13 cellular contexts compared by ENCODE assay signal in the genomic region with DNA sequence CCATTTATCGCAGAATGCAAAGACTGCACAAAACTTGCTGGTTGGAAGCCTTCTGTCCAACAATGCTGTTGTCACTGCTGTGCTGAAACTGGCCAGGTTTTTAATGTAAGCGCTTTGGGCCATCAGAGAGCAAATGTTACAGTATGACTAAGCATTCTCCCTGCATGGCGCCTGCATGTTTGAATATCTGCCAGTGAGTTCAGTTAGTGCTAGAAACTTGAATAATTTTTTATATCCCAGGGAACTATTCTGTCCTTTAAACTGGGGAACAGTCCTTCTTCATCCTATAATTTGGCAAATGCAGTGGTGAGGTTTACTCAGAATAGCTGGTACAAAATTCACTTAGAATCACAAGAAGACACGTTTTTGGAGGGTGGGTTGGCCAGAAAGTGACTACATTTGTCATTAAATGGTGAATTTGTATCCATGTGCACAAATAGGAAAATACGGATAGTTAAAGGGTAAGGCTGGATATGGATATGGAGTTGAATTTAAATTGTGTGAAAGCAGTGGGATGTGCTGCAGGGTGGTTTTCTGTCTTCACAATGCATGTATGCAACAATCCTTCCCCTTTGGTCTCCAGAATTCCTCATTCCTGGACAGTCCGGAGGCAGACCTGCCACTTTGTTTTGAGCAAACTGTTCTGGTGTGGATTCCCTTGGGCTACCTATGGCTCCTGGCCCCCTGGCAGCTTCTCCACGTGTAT. TPM values are rescaled to one million over a fixed set of nuclear protein-coding genes. Genes with fewer than 3 reads are reported as not detected.
DNase-seq lines count a peak whose midpoint lies in the region; ATAC-seq, FAIRE-seq and TF ChIP-seq lines count a peak whose summit lies in the region.
"Had no signal": no experiment of that assay in that cellular context is flagged by ENCODE, and none has a peak within 500 bp of the region (broad histone marks: within the 10 kb centered on the region; RNA-seq: fewer than 3 reads in every experiment).

No MANE protein-coding gene starts in this region.

- no peak overlapping the region for H3K4me3 ChIP-seq in BJ (ENCODE audit: low read depth, low read length)
- peak overlapping the region; percentile 79 for H3K4me3 ChIP-seq in PC-9
- H3K4me3 ChIP-seq in epithelial cell of proximal tubule (ENCODE audit: low read depth, low read length): peak overlapping the region; percentile 42
- no peak overlapping the region for H3K4me3 ChIP-seq in trophoblast cell (ENCODE audit: low read depth, low read length)
- H3K4me3 ChIP-seq: gastroesophageal sphincter had no signal

- H3K27ac ChIP-seq in PC-9: peak overlapping the region; percentile 100
- no peak overlapping the region for H3K27ac ChIP-seq in trophoblast cell (ENCODE audit: low read depth, low read length)
- H3K27ac ChIP-seq: gastroesophageal sphincter, HL-60 had no signal

- peaks cover 65% of the 10 kb centered on the region for H3K4me1 ChIP-seq in PC-9 (replicated peaks; ENCODE audit: insufficient read depth)
- peaks cover 13 to 15% of the 10 kb centered on the region in 2 experiments for H3K4me1 ChIP-seq in trophoblast cell (ENCODE audit: control insufficient read depth in 1 of 2, insufficient read depth in 2 of 2, low read length in 2 of 2)

- no peak overlapping the region for H4K91ac ChIP-seq in trophoblast cell (ENCODE audit: low read depth, low read length)

- H4K20me1 ChIP-seq in PC-9 (ENCODE audit: insufficient read depth): no peaks in the 10 kb centered on the region

- peaks cover 16% of the 10 kb centered on the region for H3K79me1 ChIP-seq in trophoblast cell (ENCODE audit: low read length)

- WGBS in trophoblast cell (ENCODE audit: extremely low coverage, insufficient coverage, insufficient read length): no CpG with 5 or more reads among the region's 7 CpGs

- H3K79me2 ChIP-seq in PC-9 (ENCODE audit: low read depth) (peaks cover 77% of the 10 kb centered on the region), trophoblast cell (ENCODE audit: control insufficient read depth, insufficient read depth, low read length, poor library complexity) (peaks cover 4% of the 10 kb centered on the region)

- intact Hi-C loops in PC-9 (cut with micrococcal nuclease; ENCODE audit: unreplicated experiment): loop anchor here (10.0 kb wide), 1 partner anchor 349 kb away; a partner anchor contains a TSS

- H4K12ac ChIP-seq in trophoblast cell (ENCODE audit: low read depth, low read length): no peak overlapping the region

- no peaks in the 10 kb centered on the region for H3K9me3 ChIP-seq in PC-9 (ENCODE audit: insufficient read depth, low read depth)
- H3K9me3 ChIP-seq in trophoblast cell (ENCODE audit: insufficient read depth, low read depth, low read length): no peaks in the 10 kb centered on the region
- H3K9me3 ChIP-seq: gastroesophageal sphincter had no signal

- H3K14ac ChIP-seq in trophoblast cell (ENCODE audit: low read length): no peak overlapping the region

- H3K9me2 ChIP-seq in PC-9 (ENCODE audit: insufficient read depth): no peaks in the 10 kb centered on the region

- no peak overlapping the region for H3K23ac ChIP-seq in trophoblast cell (ENCODE audit: low read length)

- CTCF ChIA-PET in BJ (lab: Yijun Ruan, JAX) (interaction anchor here (1.0 kb wide), 1 partner anchor 62 kb away, joined by 3 read pairs; no protein-coding TSS in a partner anchor), PC-9 (lab: Charles Lee) (no interaction called here)

- H2BK12ac ChIP-seq in trophoblast cell (ENCODE audit: low read length): peak overlapping the region; percentile 58

- H2BK5ac ChIP-seq in trophoblast cell (ENCODE audit: low read depth, low read length, poor library complexity): no peak overlapping the region

- no peaks in the 10 kb centered on the region for H3K36me3 ChIP-seq in BJ (ENCODE audit: control insufficient read depth, insufficient read depth, low read length)
- peaks cover 21% of the 10 kb centered on the region for H3K36me3 ChIP-seq in PC-9 (ENCODE audit: low read depth)
- H3K36me3 ChIP-seq in trophoblast cell (ENCODE audit: control insufficient read depth in 1 of 2, insufficient read depth in 2 of 2, low read length in 2 of 2): no peaks in the 10 kb centered on the region
- H3K36me3 ChIP-seq: gastroesophageal sphincter had no signal

- no peak overlapping the region for H2AK5ac ChIP-seq in trophoblast cell (ENCODE audit: low read length)

- H3K27me3 ChIP-seq in BJ (ENCODE audit: control insufficient read depth, insufficient read depth, low read length): no peaks in the 10 kb centered on the region
- H3K27me3 ChIP-seq in PC-9 (ENCODE audit: insufficient read depth, low read depth): no peaks in the 10 kb centered on the region
- H3K27me3 ChIP-seq in trophoblast cell (ENCODE audit: insufficient read depth, low read length): no peaks in the 10 kb centered on the region
- H3K27me3 ChIP-seq: gastroesophageal sphincter had no signal

- TSS peak; percentile 0 for BruUV-seq in PC-9 (replicated peaks; lab: Mats Ljungman, UMichigan)

- H2AFZ ChIP-seq in PC-9 (no peak overlapping the region), trophoblast cell (ENCODE audit: insufficient read depth, low read length, poor library complexity) (no peak overlapping the region)

- H4K8ac ChIP-seq in trophoblast cell (ENCODE audit: low read depth, low read length): no peak overlapping the region

- peaks cover 47% of the 10 kb centered on the region for H3F3A ChIP-seq in PC-9 (ENCODE audit: insufficient read depth, low read depth)

- H3K4me2 ChIP-seq in PC-9 (peak overlapping the region; percentile 98), trophoblast cell (ENCODE audit: low read length) (no peak overlapping the region)

- H3K9ac ChIP-seq in trophoblast cell (ENCODE audit: low read length): no peak overlapping the region

- DNase-seq in BJ (ENCODE audit: low read depth): peak; percentile 56
- peak; percentile 27 to 62 for DNase-seq in PC-9
- no peak for DNase-seq in epithelial cell of proximal tubule (ENCODE audit: low read depth)
- DNase-seq in trophoblast cell: peak; percentile 47 to 65
- no peak for DNase-seq in COLO668 (lab: John Stamatoyannopoulos, UW; ENCODE audit: unreplicated experiment)
- DNase-seq in NCI-H1417 (lab: John Stamatoyannopoulos, UW): no peak
- no peak for DNase-seq in GM12891 (ENCODE audit: insufficient read length, low spot score)
- DNase-seq: activated CD4-positive, alpha-beta T cell treated with anti-CD3 and anti-CD28 coated beads, Interleukin-2, amount 10 ng/mL, durations not matched to agents 7 days and 5 days; DMS153; RPMI8226 had no signal

- POLR2A ChIA-PET in BJ (lab: Charles Lee): no interaction called here
- POLR2A ChIA-PET in PC-9 (lab: Charles Lee; ENCODE audit: unreplicated experiment): no interaction called here

- H3K18ac ChIP-seq in trophoblast cell (ENCODE audit: low read length): no peak overlapping the region

- no peak for ATAC-seq in GM21825 (IDR thresholded peaks at IDR 0.05; ENCODE audit: unreplicated experiment)
- ATAC-seq: gastroesophageal sphincter had no signal

- H2BK120ac ChIP-seq in trophoblast cell (ENCODE audit: insufficient read depth, low read length, poor library complexity): no peak overlapping the region

- no peak overlapping the region for H3K4ac ChIP-seq in trophoblast cell (ENCODE audit: low read depth, low read length)

- TF ChIP-seq POLR2A in GM12891 (IDR thresholded peaks at IDR 0.05; ENCODE audit: low read depth, low read length): no peak

- FAIRE-seq in GM12891 (lab: Jason Lieb, UNC): no peak

- TF ChIP-seq CTCF in BJ (IDR thresholded peaks at IDR 0.05; ENCODE audit: insufficient read depth, low read depth, low read length) (no peak), PC-9 (conservative IDR thresholded peaks at IDR 0.05) (no peak), epithelial cell of proximal tubule (conservative IDR thresholded peaks at IDR 0.05; ENCODE audit: low read depth, low read length) (no peak)

TF ChIP-seq in GM12891, 5 proteins besides CTCF, POLR2A, EP300 and RAD21:
- TF ChIP-seq TAF1 (IDR thresholded peaks at IDR 0.05; ENCODE audit: low read depth, low read length) (no peak), PAX5 (IDR thresholded peaks at IDR 0.05; ENCODE audit: insufficient read depth, low read length, severe bottlenecking) (no peak), POU2F2 (IDR thresholded peaks at IDR 0.05; ENCODE audit: low read depth, low read length) (no peak), POLR2AphosphoS5 (IDR thresholded peaks at IDR 0.05; ENCODE audit: low read depth, low read length) (no peak), SPI1 (IDR thresholded peaks at IDR 0.05; ENCODE audit: low read depth, low read length) (no peak)

RNA-seq across cellular contexts. Expression of a gene that starts 1.7 kb away (rescaled TPM):
- 0.23 and 0.25 TPM in 2 replicates for polyA plus RNA-seq in BJ (2011; rRNA removed)
- polyA minus RNA-seq in BJ (2011; rRNA and poly(A)+ RNA removed): 0.51 and 0.85 TPM in 2 replicates
- total RNA-seq in PC-9 (2021): 132 and 174 TPM in 2 replicates
- total RNA-seq in epithelial cell of proximal tubule: 0.17 and 1.2 TPM in 2 replicates
- 1.4 TPM in 2 replicates for polyA plus RNA-seq in trophoblast cell (2013)
- polyA plus RNA-seq in GM12891 (2012; ENCODE audit: low read depth, missing spikeins): 0.09 TPM

RNA-seq across cellular contexts. Expression of a gene that starts 52.1 kb away (rescaled TPM):
- polyA plus RNA-seq in BJ (2011; rRNA removed): 10.7 and 19.3 TPM in 2 replicates
- polyA minus RNA-seq in BJ (2011; rRNA and poly(A)+ RNA removed): 4.9 and 8.9 TPM in 2 replicates
- total RNA-seq in PC-9 (2021) (7.6 and 9.2 TPM in 2 replicates), epithelial cell of proximal tubule (13.7 and 18.8 TPM in 2 replicates)
- polyA plus RNA-seq in trophoblast cell (2013): 9.9 and 10.4 TPM in 2 replicates
- 25.6 TPM for polyA plus RNA-seq in GM12891 (2012; ENCODE audit: low read depth, missing spikeins)

RNA-seq across cellular contexts. Expression of a gene that starts 52.3 kb away (rescaled TPM):
- polyA plus RNA-seq in BJ (2011; rRNA removed): 16.3 and 19.3 TPM in 2 replicates
- 8.5 and 10.4 TPM in 2 replicates for polyA minus RNA-seq in BJ (2011; rRNA and poly(A)+ RNA removed)
- 31.4 and 35.2 TPM in 2 replicates for total RNA-seq in PC-9 (2021)
- total RNA-seq in epithelial cell of proximal tubule: 26.8 and 31.2 TPM in 2 replicates
- 13.2 and 13.6 TPM in 2 replicates for polyA plus RNA-seq in trophoblast cell (2013)
- 22.4 TPM for polyA plus RNA-seq in GM12891 (2012; ENCODE audit: low read depth, missing spikeins)

Comparison
In these comparisons a context has a peak if more than half of its experiments do, and no peak if none do; other contexts are left out.
1. DNase-seq: peak in BJ (single experiment), PC-9 (2 of 2) and trophoblast cell (2 of 2); none in epithelial cell of proximal tubule (single experiment), COLO668 (single experiment), NCI-H1417 (0 of 3) and GM12891 (single experiment).
2. H3K4me3 ChIP-seq: peak in PC-9 (single experiment) and epithelial cell of proximal tubule (single experiment); none in BJ (single experiment) and trophoblast cell (single experiment).
3. RNA of a gene that starts 1.7 kb away (total RNA-seq): 132 to 174 TPM in PC-9; 0.17 to 1.2 TPM in epithelial cell of proximal tubule; every median in the first group is over 10 times any median in the second.